8 cellular contexts compared by ENCODE assay signal in genomic region chr10:116849271-116850057, GRCh38. TPM values are rescaled to one million over a fixed set of nuclear protein-coding genes. Genes with fewer than 3 reads are reported as not detected.
DNase-seq lines count a peak whose midpoint lies in the region; ATAC-seq, FAIRE-seq and TF ChIP-seq lines count a peak whose summit lies in the region.

ENO4 (plus strand) TSS chr10:116849499; CDS start chr10:116849567, 68 bp downstream.

- H3K27ac Mint-ChIP-seq in chondrocyte (ENCODE audit: unreplicated experiment) = peak within 1 kb of the TSS; percentile 76

- peaks cover 25% of the 10 kb centered on the region for H3K4me1 Mint-ChIP-seq in chondrocyte (ENCODE audit: low read depth)

- H3K27me3 Mint-ChIP-seq in chondrocyte (ENCODE audit: low read depth) = no peaks in the 10 kb centered on the region

- TF ChIP-seq CTCF in RWPE2 (IDR thresholded peaks at IDR 0.05; ENCODE audit: poor library complexity, severe bottlenecking) (no peak), chondrocyte (IDR thresholded peaks at IDR 0.05) (peak; percentile 4), kidney (IDR thresholded peaks at IDR 0.05; ENCODE audit: borderline replicate concordance, extremely low read depth, insufficient read depth) (no peak)

- no peaks in the 10 kb centered on the region for H3K27me3 ChIP-seq in RWPE2 (ENCODE audit: insufficient read depth, poor library complexity, severe bottlenecking)

- no peak for TF ChIP-seq POLR2A in erythroblast (IDR thresholded peaks at IDR 0.05; ENCODE audit: low read length)

- peak within 1 kb of the TSS; percentile 44 to 85 for H3K9ac ChIP-seq in kidney (ENCODE audit: low read length in 2 of 2)

- H3K9me3 Mint-ChIP-seq in chondrocyte (ENCODE audit: low read depth) = no peaks in the 10 kb centered on the region

- H3K27ac ChIP-seq in RWPE2 (ENCODE audit: poor library complexity, severe bottlenecking) = peak within 1 kb of the TSS; percentile 18
- peak within 1 kb of the TSS in 1 of 2 donors; percentile 65 for H3K27ac ChIP-seq in kidney (ENCODE audit: low read depth in 2 of 2, low read length in 2 of 2)

- H3K4me3 Mint-ChIP-seq in chondrocyte (ENCODE audit: unreplicated experiment) = peak within 1 kb of the TSS; percentile 87

- H3K4me3 ChIP-seq in RWPE2 (ENCODE audit: severe bottlenecking) = peak within 1 kb of the TSS; percentile 49
- H3K4me3 ChIP-seq in kidney (ENCODE audit: low read length in 2 of 2) = peak within 1 kb of the TSS; percentile 70 to 87

- H3K4me1 ChIP-seq in RWPE2 (ENCODE audit: insufficient read depth, poor library complexity, severe bottlenecking) = peaks cover 6% of the 10 kb centered on the region
- H3K4me1 ChIP-seq in kidney (ENCODE audit: control insufficient read depth in 1 of 2, insufficient read depth in 1 of 2, low read depth in 1 of 2, low read length in 2 of 2) = peaks cover 0 to 5% of the 10 kb centered on the region in 2 donors

- no peak for FAIRE-seq in HTR-8/SVneo (lab: Jason Lieb, UNC)
- no peak for FAIRE-seq in kidney (lab: Jason Lieb, UNC)

- ATAC-seq in GM21423 (IDR thresholded peaks at IDR 0.05; ENCODE audit: unreplicated experiment) (peak; percentile 49), RWPE2 (ENCODE audit: low read depth) (peak; percentile 88)

- DNase-seq in EL (peak; percentile 81), HTR-8/SVneo (ENCODE audit: insufficient read length, low spot score) (peak; percentile 14), RWPE2 (ENCODE audit: low spot score) (peak; percentile 84), chondrocyte (ENCODE audit: low spot score) (no peak), kidney (peak; percentile 93), smooth muscle cell of the brain vasculature (ENCODE audit: low read depth, low spot score) (peak; percentile 46), erythroblast (lab: John Stamatoyannopoulos, UW) (no peak)

- H3K9me3 ChIP-seq in RWPE2 (ENCODE audit: severe bottlenecking) = no peaks in the 10 kb centered on the region
- no peaks in the 10 kb centered on the region for H3K9me3 ChIP-seq in kidney (ENCODE audit: control insufficient read depth in 1 of 2, low read length in 2 of 2)

- H3K36me3 ChIP-seq in RWPE2 (ENCODE audit: low read depth) (no peaks in the 10 kb centered on the region), kidney (ENCODE audit: control insufficient read depth in 1 of 2, insufficient read depth in 2 of 2, low read length in 2 of 2) (no peaks in the 10 kb centered on the region)

- no peaks in the 10 kb centered on the region for H3K36me3 Mint-ChIP-seq in chondrocyte (ENCODE audit: low read depth)

- intact Hi-C loops in kidney (cut with DNase I) = no loop called here

RNA-seq across cellular contexts. Expression of gene ENO4, which starts in this region (rescaled TPM):
- 0.45 to 3.2 TPM (median 0.90 TPM) in 3 replicates for total RNA-seq in chondrocyte
- 1.2 TPM for total RNA-seq in kidney
- 0.52 TPM for polyA plus RNA-seq in kidney (ENCODE audit: insufficient read depth, low read depth, low replicate concordance)

Comparison
In these comparisons a context has a peak if more than half of its experiments do, and no peak if none do; other contexts are left out.
1. DNase-seq: peak in EL (single experiment), HTR-8/SVneo (single experiment), RWPE2 (single experiment), kidney (single experiment) and smooth muscle cell of the brain vasculature (single experiment); none in chondrocyte (single experiment) and erythroblast (0 of 2).